1 cellular context compared by ENCODE assay signal in the genomic region with DNA sequence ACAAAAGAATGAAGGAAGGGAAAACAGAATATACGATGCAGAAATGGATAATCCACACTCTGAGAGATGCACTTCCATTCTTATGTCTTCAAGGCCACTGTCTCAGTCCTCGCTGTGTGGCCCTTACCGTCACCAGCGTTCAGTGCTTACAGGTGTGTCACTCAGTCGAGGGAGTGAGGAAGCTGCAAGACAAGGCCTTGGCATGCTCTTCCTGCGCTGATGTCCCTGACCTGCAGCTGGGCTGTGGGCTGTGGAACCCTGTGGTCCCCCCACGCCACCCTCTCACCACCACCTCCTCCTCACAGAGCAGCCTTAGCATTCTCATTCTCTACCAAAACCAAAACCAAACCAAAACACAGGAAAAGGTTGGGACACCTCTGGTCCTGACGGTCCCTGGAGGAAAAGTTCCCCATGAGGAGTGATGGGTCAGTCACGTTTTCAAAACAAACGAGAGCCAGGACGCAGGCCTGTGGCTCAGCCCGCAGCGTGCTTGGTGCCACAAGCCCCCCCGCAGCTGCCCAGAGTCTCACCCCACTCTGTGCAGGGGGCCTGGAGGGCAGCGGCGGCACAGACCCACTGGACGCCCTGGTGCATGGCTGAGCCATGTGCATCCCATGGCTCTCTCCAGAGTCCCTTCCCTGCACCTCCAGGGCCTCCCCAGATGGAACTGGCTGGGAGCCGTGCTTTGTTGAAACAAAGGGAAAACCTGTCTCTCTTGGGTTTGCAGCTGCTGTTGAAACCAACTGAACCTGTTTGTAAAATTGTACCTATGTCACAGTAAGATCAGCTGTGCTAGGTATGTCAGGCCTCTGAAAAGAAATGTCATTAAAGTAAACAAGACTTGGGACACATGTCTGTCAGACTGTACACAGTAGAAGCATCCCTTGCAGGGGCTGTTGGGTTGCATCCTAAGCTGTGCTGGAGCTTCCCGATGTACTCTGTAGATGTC.
A peak's percentile ranks its signal among the peaks of the same experiment; 100 is the strongest.
TF ChIP-seq lines count a peak whose summit lies in the region.

No MANE protein-coding gene starts in this region.

TF ChIP-seq in K562, 482 proteins besides CTCF, POLR2A, EP300 and RAD21:
- TF ChIP-seq, protein P1, sequence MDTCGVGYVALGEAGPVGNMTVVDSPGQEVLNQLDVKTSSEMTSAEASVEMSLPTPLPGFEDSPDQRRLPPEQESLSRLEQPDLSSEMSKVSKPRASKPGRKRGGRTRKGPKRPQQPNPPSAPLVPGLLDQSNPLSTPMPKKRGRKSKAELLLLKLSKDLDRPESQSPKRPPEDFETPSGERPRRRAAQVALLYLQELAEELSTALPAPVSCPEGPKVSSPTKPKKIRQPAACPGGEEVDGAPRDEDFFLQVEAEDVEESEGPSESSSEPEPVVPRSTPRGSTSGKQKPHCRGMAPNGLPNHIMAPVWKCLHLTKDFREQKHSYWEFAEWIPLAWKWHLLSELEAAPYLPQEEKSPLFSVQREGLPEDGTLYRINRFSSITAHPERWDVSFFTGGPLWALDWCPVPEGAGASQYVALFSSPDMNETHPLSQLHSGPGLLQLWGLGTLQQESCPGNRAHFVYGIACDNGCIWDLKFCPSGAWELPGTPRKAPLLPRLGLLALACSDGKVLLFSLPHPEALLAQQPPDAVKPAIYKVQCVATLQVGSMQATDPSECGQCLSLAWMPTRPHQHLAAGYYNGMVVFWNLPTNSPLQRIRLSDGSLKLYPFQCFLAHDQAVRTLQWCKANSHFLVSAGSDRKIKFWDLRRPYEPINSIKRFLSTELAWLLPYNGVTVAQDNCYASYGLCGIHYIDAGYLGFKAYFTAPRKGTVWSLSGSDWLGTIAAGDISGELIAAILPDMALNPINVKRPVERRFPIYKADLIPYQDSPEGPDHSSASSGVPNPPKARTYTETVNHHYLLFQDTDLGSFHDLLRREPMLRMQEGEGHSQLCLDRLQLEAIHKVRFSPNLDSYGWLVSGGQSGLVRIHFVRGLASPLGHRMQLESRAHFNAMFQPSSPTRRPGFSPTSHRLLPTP (IDR thresholded peaks at IDR 0.05; ENCODE audit: borderline replicate concordance, extremely low read depth, insufficient read length): no peak
- peak in 1 of 2 experiments; percentile 72; a peak in 1 of 4 replicates for TF ChIP-seq FOXA3 (CRISPR knock-in tag; conservative IDR thresholded peaks at IDR 0.05 in 1 of 2, IDR thresholded peaks at IDR 0.05 in 1 of 2)
- TF ChIP-seq EP400 (IDR thresholded peaks at IDR 0.05): no peak
